In genomic region chr2:131048641-131049040, GRCh38 we compare ENCODE assay signal across 26 cellular contexts. TPM values are rescaled to one million over a fixed set of nuclear protein-coding genes. Genes with fewer than 3 reads are reported as not detected.
DNase-seq lines count a peak whose midpoint lies in the region; ATAC-seq, FAIRE-seq and TF ChIP-seq lines count a peak whose summit lies in the region.
"Had no signal": no experiment of that assay in that cellular context is flagged by ENCODE, and none has a peak within 500 bp of the region (broad histone marks: within the 10 kb centered on the region; RNA-seq: fewer than 3 reads in every experiment).

No MANE protein-coding gene starts in this region.

- intact Hi-C loops in Calu3 (cut with micrococcal nuclease; ENCODE audit: unreplicated experiment) (no loop called here), kidney (cut with DNase I) (no loop called here)

- POLR2A ChIA-PET in RWPE1 (lab: Yijun Ruan, JAX; ENCODE audit: low non-redundant PET), result no interaction called here

- H2AFZ ChIP-seq in neuronal stem cell (ENCODE audit: low read length), result no peak overlapping the region

- H3K4me3 ChIP-seq in kidney (ENCODE audit: low read length in 2 of 2) (no peak overlapping the region), neuronal stem cell (ENCODE audit: low read length in 2 of 2) (no peak overlapping the region)
- H3K4me3 ChIP-seq: A549; BLaER1 treated with 17β-estradiol and CSF1 and Interleukin-3, amounts not matched to agents 10 nM and 100 nM; GM12878; MG63 had no signal

- no peaks in the 10 kb centered on the region for H3K27me3 ChIP-seq in neuronal stem cell (ENCODE audit: control insufficient read depth in 3 of 3, insufficient read depth in 3 of 3, low read depth in 1 of 3, low read length in 3 of 3)
- H3K27me3 ChIP-seq: BLaER1 treated with 17β-estradiol and CSF1 and Interleukin-3, amounts not matched to agents 10 nM and 100 nM; MG63 had no signal

- H3K9me3 ChIP-seq in kidney (ENCODE audit: control insufficient read depth in 1 of 2, low read length in 2 of 2) (no peaks in the 10 kb centered on the region), neuronal stem cell (replicated peaks in 1 of 2; ENCODE audit: control insufficient read depth in 2 of 2, insufficient read depth in 1 of 2, low read depth in 1 of 2, low read length in 2 of 2) (no peaks in the 10 kb centered on the region)
- H3K9me3 ChIP-seq: A549; BLaER1 treated with 17β-estradiol and CSF1 and Interleukin-3, amounts not matched to agents 10 nM and 100 nM; MG63 had no signal

- H3K9ac ChIP-seq in kidney (ENCODE audit: low read length in 2 of 2) (no peak overlapping the region), neuronal stem cell (ENCODE audit: low read depth, low read length, poor library complexity) (peak overlapping the region; percentile 50)
- H3K9ac ChIP-seq: BLaER1 treated with 17β-estradiol and CSF1 and Interleukin-3, amounts not matched to agents 10 nM and 100 nM had no signal

- H4K8ac ChIP-seq in neuronal stem cell (ENCODE audit: low read depth, low read length), result no peak overlapping the region

- no peak overlapping the region for H2AK5ac ChIP-seq in neuronal stem cell (ENCODE audit: low read depth, low read length)

- no peak overlapping the region for H2BK5ac ChIP-seq in neuronal stem cell (ENCODE audit: low read length)

- H3K9me3 Mint-ChIP-seq in Calu3 (ENCODE audit: low read depth, unreplicated experiment), result no peaks in the 10 kb centered on the region
- H3K9me3 Mint-ChIP-seq: CD4-positive, alpha-beta memory T cell had no signal

- no peak overlapping the region for H2BK12ac ChIP-seq in neuronal stem cell (ENCODE audit: low read length)

- no peaks in the 10 kb centered on the region for H3K27me3 Mint-ChIP-seq in Calu3 (ENCODE audit: unreplicated experiment)
- H3K27me3 Mint-ChIP-seq: CD4-positive, alpha-beta memory T cell had no signal

- no peak for FAIRE-seq in kidney (lab: Jason Lieb, UNC)
- FAIRE-seq: A549, G401.6, GM12878, H1 had no signal

- no peak overlapping the region for H3K4me2 ChIP-seq in neuronal stem cell (ENCODE audit: insufficient read depth, low read length, poor library complexity, severe bottlenecking)
- H3K4me2 ChIP-seq: A549; BLaER1 treated with 17β-estradiol and CSF1 and Interleukin-3, amounts not matched to agents 10 nM and 100 nM had no signal

- H3K27ac ChIP-seq in RWPE1, result peak overlapping the region; percentile 35
- H3K27ac ChIP-seq in kidney (ENCODE audit: low read depth in 2 of 2, low read length in 2 of 2), result no peak overlapping the region
- H3K27ac ChIP-seq in neuronal stem cell (replicated peaks; ENCODE audit: low read length), result no peak overlapping the region
- H3K27ac ChIP-seq: A549; BLaER1 treated with 17β-estradiol and CSF1 and Interleukin-3, amounts not matched to agents 10 nM and 100 nM had no signal

- H3K36me3 ChIP-seq in kidney (ENCODE audit: control insufficient read depth in 1 of 2, insufficient read depth in 2 of 2, low read length in 2 of 2) (peaks cover 23 to 52% of the 10 kb centered on the region in 2 donors), neuronal stem cell (replicated peaks in 1 of 2; ENCODE audit: control insufficient read depth in 2 of 2, insufficient read depth in 2 of 2, low read length in 2 of 2) (peaks cover 38 to 79% of the 10 kb centered on the region in 2 donors)

- H3K27ac Mint-ChIP-seq in Calu3 (ENCODE audit: unreplicated experiment), result peak overlapping the region; percentile 17

- no peaks in the 10 kb centered on the region for H3K79me1 ChIP-seq in neuronal stem cell (ENCODE audit: low read depth, low read length)

- H3K18ac ChIP-seq in neuronal stem cell (ENCODE audit: low read length), result no peak overlapping the region

- H3K4me1 ChIP-seq in kidney (ENCODE audit: control insufficient read depth in 1 of 2, insufficient read depth in 1 of 2, low read depth in 1 of 2, low read length in 2 of 2) (no peaks in the 10 kb centered on the region), neuronal stem cell (ENCODE audit: control insufficient read depth in 2 of 2, insufficient read depth in 1 of 2, low read depth in 1 of 2, low read length in 2 of 2) (no peaks in the 10 kb centered on the region)
- H3K4me1 ChIP-seq: A549 had no signal

- no peak overlapping the region for H2BK120ac ChIP-seq in neuronal stem cell (ENCODE audit: low read depth, low read length)

- H3K4me3 Mint-ChIP-seq in Calu3 (ENCODE audit: low read depth, unreplicated experiment), result no peak overlapping the region
- H3K4me3 Mint-ChIP-seq: CD4-positive, alpha-beta memory T cell had no signal

- TF ChIP-seq CTCF in Calu3 (IDR thresholded peaks at IDR 0.05; ENCODE audit: unreplicated experiment) (no peak), RWPE1 (conservative IDR thresholded peaks at IDR 0.05; ENCODE audit: low read depth) (no peak), kidney (IDR thresholded peaks at IDR 0.05; ENCODE audit: borderline replicate concordance, extremely low read depth, insufficient read depth) (no peak)

- no TSS peak for BruUV-seq in Calu3 (replicated peaks; lab: Mats Ljungman, UMichigan)

- no peaks in the 10 kb centered on the region for H3K4me1 Mint-ChIP-seq in Calu3 (ENCODE audit: low read depth, unreplicated experiment)

- no peak overlapping the region for H2BK15ac ChIP-seq in neuronal stem cell (ENCODE audit: low read length)

- no peak overlapping the region for H3K4ac ChIP-seq in neuronal stem cell (ENCODE audit: low read length)

- WGBS in neuronal stem cell (ENCODE audit: extremely low coverage in 2 of 2, insufficient read length in 2 of 2, insufficient replicate concordance in 1 of 2), 2 donors, result no CpG with 5 or more reads among the region's 6 CpGs

- ATAC-seq in HG03439 (IDR thresholded peaks at IDR 0.05; ENCODE audit: unreplicated experiment), result no peak
- ATAC-seq in GM19467 (IDR thresholded peaks at IDR 0.05; ENCODE audit: unreplicated experiment), result no peak
- ATAC-seq: A549, GM12878 had no signal

- H3K23ac ChIP-seq in neuronal stem cell (ENCODE audit: low read depth, low read length, poor library complexity), result no peak overlapping the region

- peaks cover 67% of the 10 kb centered on the region for H3K36me3 Mint-ChIP-seq in Calu3 (ENCODE audit: insufficient read depth, unreplicated experiment)

- no peak overlapping the region for H4K91ac ChIP-seq in neuronal stem cell (ENCODE audit: low read depth, low read length, poor library complexity)

- DNase-seq in Calu3 (no peak), RWPE1 (ENCODE audit: low spot score) (no peak), kidney (peak; percentile 42), neuronal stem cell (ENCODE audit: low spot score) (no peak), mucosa of gallbladder (ENCODE audit: low spot score) (no peak)
- DNase-seq: AML-193; CD4-positive, alpha-beta memory T cell; COR-L47; HCEC 1CT; IMR-90; KG1; MG63; NCI-H1105 treated with DMSO at 0.1 percent for 48 hours; NCI-H146; NCI-H1930; NCI-H446 treated with DMSO at 0.1 percent for 48 hours; NCI-H526; RPMI8226; SHP77 had no signal

- CTCF ChIA-PET in Calu3 (lab: Charles Lee) (no interaction called here), RWPE1 (lab: Yijun Ruan, JAX) (no interaction called here)

- no peak overlapping the region for H3K14ac ChIP-seq in neuronal stem cell (ENCODE audit: low read length)

RNA-seq across cellular contexts. Expression of gene FAM168B, which starts 44.6 kb away (rescaled TPM):
- total RNA-seq in Calu3 (2022), result 89.7 and 111 TPM in 2 replicates
- total RNA-seq in kidney, result 89.9 TPM
- 34.1 TPM for polyA plus RNA-seq in kidney (ENCODE audit: insufficient read depth, low read depth, low replicate concordance)
- 73.9 TPM for polyA plus RNA-seq in neuronal stem cell (2013, experiment 1 of 2)
- polyA plus RNA-seq in neuronal stem cell (2013, experiment 2 of 2), result 72.7 TPM
- total RNA-seq in mucosa of gallbladder, result 90.5 TPM

RNA-seq across cellular contexts. Expression of gene PLEKHB2, which starts 56.5 kb away (rescaled TPM):
- 112 and 113 TPM in 2 replicates for total RNA-seq in Calu3 (2022)
- total RNA-seq in kidney, result 85.4 TPM
- 110 TPM for polyA plus RNA-seq in kidney (ENCODE audit: insufficient read depth, low read depth, low replicate concordance)
- polyA plus RNA-seq in neuronal stem cell (2013, experiment 1 of 2), result 30.4 TPM
- 31.1 TPM for polyA plus RNA-seq in neuronal stem cell (2013, experiment 2 of 2)
- total RNA-seq in mucosa of gallbladder, result 71.4 TPM
